In genomic region chr2:177212895-177213856, GRCh38 we compare ENCODE assay signal across 1 cellular context.
TF ChIP-seq lines count a peak whose summit lies in the region.

No MANE protein-coding gene starts in this region.

TF ChIP-seq in K562, 482 proteins besides CTCF, POLR2A, EP300 and RAD21 (continued from another document and continues in another):
- no peak; the same call in 1 of the 2 replicates for TF ChIP-seq NR2C2 (CRISPR knock-in tag; IDR thresholded peaks at IDR 0.05)
- TF ChIP-seq NR2C2 (tag; IDR thresholded peaks at IDR 0.05): peak; percentile 78; the same call in 1 of the 2 replicates
- no peak for TF ChIP-seq RUNX1 (IDR thresholded peaks at IDR 0.05; ENCODE audit: low read depth)
- peak; percentile 85 for TF ChIP-seq SAP30 (IDR thresholded peaks at IDR 0.05; ENCODE audit: borderline replicate concordance, insufficient read depth, low read depth, low read length, poor library complexity, severe bottlenecking)
- TF ChIP-seq RERE (CRISPR knock-in tag; IDR thresholded peaks at IDR 0.05; ENCODE audit: borderline replicate concordance): no peak
- TF ChIP-seq RBM14 (IDR thresholded peaks at IDR 0.05; ENCODE audit: borderline replicate concordance, insufficient read depth, low read depth, low read length): no peak
- no peak for TF ChIP-seq ZC3H4 (CRISPR knock-in tag; IDR thresholded peaks at IDR 0.05; ENCODE audit: borderline replicate concordance)
- no peak for TF ChIP-seq ZNF696 (CRISPR knock-in tag; conservative IDR thresholded peaks at IDR 0.05)
- TF ChIP-seq RBM39 (optimal IDR thresholded peaks at IDR 0.05; ENCODE audit: low read depth, low read length): no peak
- TF ChIP-seq, protein P1, sequence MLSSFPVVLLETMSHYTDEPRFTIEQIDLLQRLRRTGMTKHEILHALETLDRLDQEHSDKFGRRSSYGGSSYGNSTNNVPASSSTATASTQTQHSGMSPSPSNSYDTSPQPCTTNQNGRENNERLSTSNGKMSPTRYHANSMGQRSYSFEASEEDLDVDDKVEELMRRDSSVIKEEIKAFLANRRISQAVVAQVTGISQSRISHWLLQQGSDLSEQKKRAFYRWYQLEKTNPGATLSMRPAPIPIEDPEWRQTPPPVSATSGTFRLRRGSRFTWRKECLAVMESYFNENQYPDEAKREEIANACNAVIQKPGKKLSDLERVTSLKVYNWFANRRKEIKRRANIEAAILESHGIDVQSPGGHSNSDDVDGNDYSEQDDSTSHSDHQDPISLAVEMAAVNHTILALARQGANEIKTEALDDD (IDR thresholded peaks at IDR 0.05): no peak
- no peak for TF ChIP-seq ZNF77 (CRISPR knock-in tag; IDR thresholded peaks at IDR 0.05)
- TF ChIP-seq ZNF408 (CRISPR knock-in tag; IDR thresholded peaks at IDR 0.05; ENCODE audit: low read depth): no peak
- TF ChIP-seq CHD1 (IDR thresholded peaks at IDR 0.05; ENCODE audit: low read length): peak; percentile 99
- no peak for TF ChIP-seq SP1 (CRISPR knock-in tag; IDR thresholded peaks at IDR 0.05)
- TF ChIP-seq WHSC1 (IDR thresholded peaks at IDR 0.05; ENCODE audit: low read length): no peak
- TF ChIP-seq SNIP1 (IDR thresholded peaks at IDR 0.05; ENCODE audit: low read depth): no peak
- TF ChIP-seq ZNF175 (CRISPR knock-in tag; IDR thresholded peaks at IDR 0.05; ENCODE audit: low read depth): peak; percentile 82
- no peak for TF ChIP-seq ZNF707 (CRISPR knock-in tag; conservative IDR thresholded peaks at IDR 0.05)
- TF ChIP-seq MTA1 (IDR thresholded peaks at IDR 0.05; ENCODE audit: borderline replicate concordance): no peak
- no peak for TF ChIP-seq ZNF174 (CRISPR knock-in tag; IDR thresholded peaks at IDR 0.05)
- no peak for TF ChIP-seq LCOR (CRISPR knock-in tag; IDR thresholded peaks at IDR 0.05)
- no peak for TF ChIP-seq CBX5 (IDR thresholded peaks at IDR 0.05; ENCODE audit: borderline replicate concordance, low read depth)
- TF ChIP-seq ZNF232 (CRISPR knock-in tag; IDR thresholded peaks at IDR 0.05): 0 out of 2 replicates have a peak, but pooled peaks have one; percentile 28
- TF ChIP-seq SMARCA4 (IDR thresholded peaks at IDR 0.05): no peak
- peak; percentile 90 for TF ChIP-seq HMGN3 (IDR thresholded peaks at IDR 0.05; ENCODE audit: borderline replicate concordance, extremely low read depth, insufficient read length, low read depth, low read length)
- TF ChIP-seq RBM25 (IDR thresholded peaks at IDR 0.05; ENCODE audit: low read depth, low read length, severe bottlenecking): peak; percentile 52
- TF ChIP-seq MTA2 (IDR thresholded peaks at IDR 0.05; ENCODE audit: low read depth): no peak
- TF ChIP-seq, protein P2, sequence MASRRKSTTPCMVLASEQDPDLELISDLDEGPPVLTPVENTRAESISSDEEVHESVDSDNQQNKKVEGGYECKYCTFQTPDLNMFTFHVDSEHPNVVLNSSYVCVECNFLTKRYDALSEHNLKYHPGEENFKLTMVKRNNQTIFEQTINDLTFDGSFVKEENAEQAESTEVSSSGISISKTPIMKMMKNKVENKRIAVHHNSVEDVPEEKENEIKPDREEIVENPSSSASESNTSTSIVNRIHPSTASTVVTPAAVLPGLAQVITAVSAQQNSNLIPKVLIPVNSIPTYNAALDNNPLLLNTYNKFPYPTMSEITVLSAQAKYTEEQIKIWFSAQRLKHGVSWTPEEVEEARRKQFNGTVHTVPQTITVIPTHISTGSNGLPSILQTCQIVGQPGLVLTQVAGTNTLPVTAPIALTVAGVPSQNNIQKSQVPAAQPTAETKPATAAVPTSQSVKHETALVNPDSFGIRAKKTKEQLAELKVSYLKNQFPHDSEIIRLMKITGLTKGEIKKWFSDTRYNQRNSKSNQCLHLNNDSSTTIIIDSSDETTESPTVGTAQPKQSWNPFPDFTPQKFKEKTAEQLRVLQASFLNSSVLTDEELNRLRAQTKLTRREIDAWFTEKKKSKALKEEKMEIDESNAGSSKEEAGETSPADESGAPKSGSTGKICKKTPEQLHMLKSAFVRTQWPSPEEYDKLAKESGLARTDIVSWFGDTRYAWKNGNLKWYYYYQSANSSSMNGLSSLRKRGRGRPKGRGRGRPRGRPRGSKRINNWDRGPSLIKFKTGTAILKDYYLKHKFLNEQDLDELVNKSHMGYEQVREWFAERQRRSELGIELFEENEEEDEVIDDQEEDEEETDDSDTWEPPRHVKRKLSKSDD (conservative IDR thresholded peaks at IDR 0.05; ENCODE audit: low read length): peak; percentile 62; the same call in 1 of the 2 replicates
- no peak for TF ChIP-seq CHCHD3 (CRISPR knock-in tag; IDR thresholded peaks at IDR 0.05)
- no peak for TF ChIP-seq FUS (optimal IDR thresholded peaks at IDR 0.05; ENCODE audit: low read depth, low read length)
- TF ChIP-seq SMAD4 (CRISPR knock-in tag; conservative IDR thresholded peaks at IDR 0.05): peak; percentile 60; the same call in 1 of the 2 replicates
- TF ChIP-seq ZNF184 (CRISPR knock-in tag; IDR thresholded peaks at IDR 0.05): no peak
- TF ChIP-seq ZNF347 (CRISPR knock-in tag; IDR thresholded peaks at IDR 0.05; ENCODE audit: low read depth): no peak
- TF ChIP-seq, protein P3, sequence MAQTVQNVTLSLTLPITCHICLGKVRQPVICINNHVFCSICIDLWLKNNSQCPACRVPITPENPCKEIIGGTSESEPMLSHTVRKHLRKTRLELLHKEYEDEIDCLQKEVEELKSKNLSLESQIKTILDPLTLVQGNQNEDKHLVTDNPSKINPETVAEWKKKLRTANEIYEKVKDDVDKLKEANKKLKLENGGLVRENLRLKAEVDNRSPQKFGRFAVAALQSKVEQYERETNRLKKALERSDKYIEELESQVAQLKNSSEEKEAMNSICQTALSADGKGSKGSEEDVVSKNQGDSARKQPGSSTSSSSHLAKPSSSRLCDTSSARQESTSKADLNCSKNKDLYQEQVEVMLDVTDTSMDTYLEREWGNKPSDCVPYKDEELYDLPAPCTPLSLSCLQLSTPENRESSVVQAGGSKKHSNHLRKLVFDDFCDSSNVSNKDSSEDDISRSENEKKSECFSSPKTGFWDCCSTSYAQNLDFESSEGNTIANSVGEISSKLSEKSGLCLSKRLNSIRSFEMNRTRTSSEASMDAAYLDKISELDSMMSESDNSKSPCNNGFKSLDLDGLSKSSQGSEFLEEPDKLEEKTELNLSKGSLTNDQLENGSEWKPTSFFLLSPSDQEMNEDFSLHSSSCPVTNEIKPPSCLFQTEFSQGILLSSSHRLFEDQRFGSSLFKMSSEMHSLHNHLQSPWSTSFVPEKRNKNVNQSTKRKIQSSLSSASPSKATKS (CRISPR knock-in tag; IDR thresholded peaks at IDR 0.05): no peak
- TF ChIP-seq HMG20A (CRISPR knock-in tag; conservative IDR thresholded peaks at IDR 0.05): no peak
- TF ChIP-seq HNRNPK (IDR thresholded peaks at IDR 0.05; ENCODE audit: low read depth, low read length, poor library complexity, severe bottlenecking): peak; percentile 99
- TF ChIP-seq NCOR1 (IDR thresholded peaks at IDR 0.05): peak; percentile 75
- no peak for TF ChIP-seq ESRRB (CRISPR knock-in tag; IDR thresholded peaks at IDR 0.05; ENCODE audit: borderline replicate concordance)
- TF ChIP-seq, protein P4, sequence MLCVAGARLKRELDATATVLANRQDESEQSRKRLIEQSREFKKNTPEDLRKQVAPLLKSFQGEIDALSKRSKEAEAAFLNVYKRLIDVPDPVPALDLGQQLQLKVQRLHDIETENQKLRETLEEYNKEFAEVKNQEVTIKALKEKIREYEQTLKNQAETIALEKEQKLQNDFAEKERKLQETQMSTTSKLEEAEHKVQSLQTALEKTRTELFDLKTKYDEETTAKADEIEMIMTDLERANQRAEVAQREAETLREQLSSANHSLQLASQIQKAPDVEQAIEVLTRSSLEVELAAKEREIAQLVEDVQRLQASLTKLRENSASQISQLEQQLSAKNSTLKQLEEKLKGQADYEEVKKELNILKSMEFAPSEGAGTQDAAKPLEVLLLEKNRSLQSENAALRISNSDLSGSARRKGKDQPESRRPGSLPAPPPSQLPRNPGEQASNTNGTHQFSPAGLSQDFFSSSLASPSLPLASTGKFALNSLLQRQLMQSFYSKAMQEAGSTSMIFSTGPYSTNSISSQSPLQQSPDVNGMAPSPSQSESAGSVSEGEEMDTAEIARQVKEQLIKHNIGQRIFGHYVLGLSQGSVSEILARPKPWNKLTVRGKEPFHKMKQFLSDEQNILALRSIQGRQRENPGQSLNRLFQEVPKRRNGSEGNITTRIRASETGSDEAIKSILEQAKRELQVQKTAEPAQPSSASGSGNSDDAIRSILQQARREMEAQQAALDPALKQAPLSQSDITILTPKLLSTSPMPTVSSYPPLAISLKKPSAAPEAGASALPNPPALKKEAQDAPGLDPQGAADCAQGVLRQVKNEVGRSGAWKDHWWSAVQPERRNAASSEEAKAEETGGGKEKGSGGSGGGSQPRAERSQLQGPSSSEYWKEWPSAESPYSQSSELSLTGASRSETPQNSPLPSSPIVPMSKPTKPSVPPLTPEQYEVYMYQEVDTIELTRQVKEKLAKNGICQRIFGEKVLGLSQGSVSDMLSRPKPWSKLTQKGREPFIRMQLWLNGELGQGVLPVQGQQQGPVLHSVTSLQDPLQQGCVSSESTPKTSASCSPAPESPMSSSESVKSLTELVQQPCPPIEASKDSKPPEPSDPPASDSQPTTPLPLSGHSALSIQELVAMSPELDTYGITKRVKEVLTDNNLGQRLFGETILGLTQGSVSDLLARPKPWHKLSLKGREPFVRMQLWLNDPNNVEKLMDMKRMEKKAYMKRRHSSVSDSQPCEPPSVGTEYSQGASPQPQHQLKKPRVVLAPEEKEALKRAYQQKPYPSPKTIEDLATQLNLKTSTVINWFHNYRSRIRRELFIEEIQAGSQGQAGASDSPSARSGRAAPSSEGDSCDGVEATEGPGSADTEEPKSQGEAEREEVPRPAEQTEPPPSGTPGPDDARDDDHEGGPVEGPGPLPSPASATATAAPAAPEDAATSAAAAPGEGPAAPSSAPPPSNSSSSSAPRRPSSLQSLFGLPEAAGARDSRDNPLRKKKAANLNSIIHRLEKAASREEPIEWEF (CRISPR knock-in tag; IDR thresholded peaks at IDR 0.05): no peak
- peak; percentile 19; the same call in 1 of the 2 replicates for TF ChIP-seq ZNF280B (CRISPR knock-in tag; IDR thresholded peaks at IDR 0.05)
- TF ChIP-seq, protein P5, sequence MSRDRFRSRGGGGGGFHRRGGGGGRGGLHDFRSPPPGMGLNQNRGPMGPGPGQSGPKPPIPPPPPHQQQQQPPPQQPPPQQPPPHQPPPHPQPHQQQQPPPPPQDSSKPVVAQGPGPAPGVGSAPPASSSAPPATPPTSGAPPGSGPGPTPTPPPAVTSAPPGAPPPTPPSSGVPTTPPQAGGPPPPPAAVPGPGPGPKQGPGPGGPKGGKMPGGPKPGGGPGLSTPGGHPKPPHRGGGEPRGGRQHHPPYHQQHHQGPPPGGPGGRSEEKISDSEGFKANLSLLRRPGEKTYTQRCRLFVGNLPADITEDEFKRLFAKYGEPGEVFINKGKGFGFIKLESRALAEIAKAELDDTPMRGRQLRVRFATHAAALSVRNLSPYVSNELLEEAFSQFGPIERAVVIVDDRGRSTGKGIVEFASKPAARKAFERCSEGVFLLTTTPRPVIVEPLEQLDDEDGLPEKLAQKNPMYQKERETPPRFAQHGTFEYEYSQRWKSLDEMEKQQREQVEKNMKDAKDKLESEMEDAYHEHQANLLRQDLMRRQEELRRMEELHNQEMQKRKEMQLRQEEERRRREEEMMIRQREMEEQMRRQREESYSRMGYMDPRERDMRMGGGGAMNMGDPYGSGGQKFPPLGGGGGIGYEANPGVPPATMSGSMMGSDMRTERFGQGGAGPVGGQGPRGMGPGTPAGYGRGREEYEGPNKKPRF (IDR thresholded peaks at IDR 0.05; ENCODE audit: low read depth, low read length): no peak
- peak; percentile 51 for TF ChIP-seq SUPT5H (IDR thresholded peaks at IDR 0.05)
- no peak for TF ChIP-seq ZNF583 (CRISPR knock-in tag; IDR thresholded peaks at IDR 0.05)
- no peak for TF ChIP-seq HDGF (IDR thresholded peaks at IDR 0.05)
- TF ChIP-seq FOXA3 (CRISPR knock-in tag; conservative IDR thresholded peaks at IDR 0.05 in 1 of 2, IDR thresholded peaks at IDR 0.05 in 1 of 2): no peak; a peak in 1 of 4 replicates
- peak; percentile 3; the same call in 1 of the 2 replicates for TF ChIP-seq JUN (IDR thresholded peaks at IDR 0.05; ENCODE audit: borderline replicate concordance, low read depth, low read length)
- TF ChIP-seq JUN (CRISPR knock-in tag; IDR thresholded peaks at IDR 0.05; ENCODE audit: borderline replicate concordance): peak; percentile 61; the same call in 1 of the 2 replicates
